Comparison of ENCODE assay signal across 21 cellular contexts in genomic region chr7:32560075-32560474, GRCh38.
"Had no signal": no experiment of that assay in that cellular context is flagged by ENCODE, and none has a peak within 500 bp of the region (broad histone marks: within the 10 kb centered on the region; RNA-seq: fewer than 3 reads in every experiment).

No MANE protein-coding gene starts in this region.

- H3K27ac Mint-ChIP-seq: activated CD4-positive, alpha-beta memory T cell treated with anti-CD3 and anti-CD28 coated beads for 36 hours; activated CD4-positive, alpha-beta T cell treated with anti-CD3 and anti-CD28 coated beads, Interleukin-2, amount 10 ng/mL, durations not matched to agents 7 days and 5 days; activated naive CD4-positive, alpha-beta T cell treated with anti-CD3 and anti-CD28 coated beads for 36 hours; activated naive CD8-positive, alpha-beta T cell treated with anti-CD3 and anti-CD28 coated beads, Interleukin-2, amount 10 ng/mL, durations not matched to agents 7 days and 5 days; activated T-helper 1 cell treated with anti-CD3 and anti-CD28 coated beads, Interleukin-12 subunit alpha, Interleukin-12 subunit beta, Interleukin-2, Interleukin-4 antibody, amounts not matched to agents 30 ng/mL and 10 ng/mL and 1 ng/mL, durations not matched to agents 14 hours and 24 hours and 36 hours had no signal

- H3K27me3 ChIP-seq: breast epithelium had no signal

- ATAC-seq: PC-3 had no signal

- H3K9me3 ChIP-seq: breast epithelium had no signal

- H3K9me3 Mint-ChIP-seq: activated CD4-positive, alpha-beta memory T cell treated with anti-CD3 and anti-CD28 coated beads for 36 hours; activated CD4-positive, alpha-beta T cell treated with anti-CD3 and anti-CD28 coated beads, Interleukin-2, amount 10 ng/mL, durations not matched to agents 7 days and 5 days; activated naive CD4-positive, alpha-beta T cell treated with anti-CD3 and anti-CD28 coated beads for 36 hours; activated naive CD8-positive, alpha-beta T cell treated with anti-CD3 and anti-CD28 coated beads, Interleukin-2, amount 10 ng/mL, durations not matched to agents 7 days and 5 days; activated T-helper 1 cell treated with anti-CD3 and anti-CD28 coated beads, Interleukin-12 subunit alpha, Interleukin-12 subunit beta, Interleukin-2, Interleukin-4 antibody, amounts not matched to agents 30 ng/mL and 10 ng/mL and 1 ng/mL, durations not matched to agents 14 hours and 24 hours and 36 hours had no signal

- H3K4me3 Mint-ChIP-seq: activated CD4-positive, alpha-beta memory T cell treated with anti-CD3 and anti-CD28 coated beads for 36 hours; activated CD4-positive, alpha-beta T cell treated with anti-CD3 and anti-CD28 coated beads, Interleukin-2, amount 10 ng/mL, durations not matched to agents 7 days and 5 days; activated naive CD4-positive, alpha-beta T cell treated with anti-CD3 and anti-CD28 coated beads for 36 hours; activated naive CD8-positive, alpha-beta T cell treated with anti-CD3 and anti-CD28 coated beads, Interleukin-2, amount 10 ng/mL, durations not matched to agents 7 days and 5 days; activated T-helper 1 cell treated with anti-CD3 and anti-CD28 coated beads, Interleukin-12 subunit alpha, Interleukin-12 subunit beta, Interleukin-2, Interleukin-4 antibody, amounts not matched to agents 30 ng/mL and 10 ng/mL and 1 ng/mL, durations not matched to agents 14 hours and 24 hours and 36 hours had no signal

- H3K27me3 Mint-ChIP-seq: activated CD4-positive, alpha-beta memory T cell treated with anti-CD3 and anti-CD28 coated beads for 36 hours; activated CD4-positive, alpha-beta T cell treated with anti-CD3 and anti-CD28 coated beads, Interleukin-2, amount 10 ng/mL, durations not matched to agents 7 days and 5 days; activated naive CD8-positive, alpha-beta T cell treated with anti-CD3 and anti-CD28 coated beads, Interleukin-2, amount 10 ng/mL, durations not matched to agents 7 days and 5 days had no signal

- DNase-seq: activated CD4-positive, alpha-beta memory T cell treated with anti-CD3 and anti-CD28 coated beads for 36 hours; activated CD4-positive, alpha-beta T cell treated with anti-CD3 and anti-CD28 coated beads, Interleukin-2, amount 10 ng/mL, durations not matched to agents 7 days and 5 days; activated CD4-positive, CD25-positive, alpha-beta regulatory T cell; activated CD8-positive, alpha-beta memory T cell treated with anti-CD3 and anti-CD28 coated beads, Interleukin-2, amount 50 U/mL, for 4 hours; activated effector memory CD4-positive, alpha-beta T cell treated with anti-CD3 and anti-CD28 coated beads, Interleukin-2, amount 50 U/mL, for 16 hours; activated naive CD4-positive, alpha-beta T cell treated with anti-CD3 and anti-CD28 coated beads for 36 hours; activated naive CD8-positive, alpha-beta T cell treated with anti-CD3 and anti-CD28 coated beads, Interleukin-2, amount 10 ng/mL, durations not matched to agents 7 days and 5 days; aorta; caudate nucleus; MM.1S; NCI-H1105; NCI-H1436; NCI-H1694 treated with DMSO at 0.1 percent for 48 hours; NCI-H2029 treated with DMSO at 0.1 percent for 48 hours; NCI-H510A treated with DMSO at 0.1 percent for 48 hours; NCI-H69; PC-3 had no signal

- H3K4me3 ChIP-seq: breast epithelium, coronary artery, SK-N-MC had no signal

- H3K27ac ChIP-seq: breast epithelium, coronary artery, SK-N-MC had no signal

- H3K4me1 ChIP-seq: breast epithelium had no signal
